ENCODE assay signal across 9 cellular contexts in genomic region chr6:68087399-68088133, GRCh38.
A peak's percentile ranks its signal among the peaks of the same experiment; 100 is the strongest.
DNase-seq lines count a peak whose midpoint lies in the region; ATAC-seq lines count a peak whose summit lies in the region.
"Had no signal": no experiment of that assay in that cellular context is flagged by ENCODE, and none has a peak within 500 bp of the region (broad histone marks: within the 10 kb centered on the region; RNA-seq: fewer than 3 reads in every experiment).

No MANE protein-coding gene starts in this region.

- intact Hi-C loops in activated T-helper 2 cell treated with anti-CD3 and anti-CD28 coated beads, Interferon-gamma antibody, Interleukin-2, Interleukin-4, amounts not matched to agents 10 μg/mL and 5 μg/mL and 100 μg/mL, durations not matched to agents 14 hours and 24 hours and 36 hours (cut with micrococcal nuclease), result no loop called here

- H3K4me3 ChIP-seq in H7 (ENCODE audit: insufficient read depth, low read depth, low read length), result no peak overlapping the region
- H3K4me3 ChIP-seq: HAP-1 had no signal

- no peaks in the 10 kb centered on the region for H3K4me1 Mint-ChIP-seq in naive B cell
- no peaks in the 10 kb centered on the region for H3K4me1 Mint-ChIP-seq in activated T-helper 2 cell treated with anti-CD3 and anti-CD28 coated beads, Interferon-gamma antibody, Interleukin-2, Interleukin-4, amounts not matched to agents 10 μg/mL and 5 μg/mL and 100 μg/mL, durations not matched to agents 14 hours and 24 hours and 36 hours (ENCODE audit: low read depth)

- H3K27ac Mint-ChIP-seq in naive B cell, result peak overlapping the region in 1 of 6 donors; percentile 24
- no peak overlapping the region for H3K27ac Mint-ChIP-seq in activated T-helper 2 cell treated with anti-CD3 and anti-CD28 coated beads, Interferon-gamma antibody, Interleukin-2, Interleukin-4, amounts not matched to agents 10 μg/mL and 5 μg/mL and 100 μg/mL, durations not matched to agents 14 hours and 24 hours and 36 hours

- H3K27me3 ChIP-seq in H7 (ENCODE audit: control insufficient read depth, insufficient read depth, low read length), result no peaks in the 10 kb centered on the region

- ATAC-seq in GM19025 (IDR thresholded peaks at IDR 0.05; ENCODE audit: low read depth, unreplicated experiment) (peak; percentile 66), HG02852 (IDR thresholded peaks at IDR 0.05; ENCODE audit: unreplicated experiment) (peak; percentile 94), naive B cell (ENCODE audit: low read depth in 2 of 2) (peak; percentile 48 to 77)

- peak overlapping the region in 2 of 8 donors; percentile 3 to 6 for H3K4me3 Mint-ChIP-seq in naive B cell
- no peak overlapping the region for H3K4me3 Mint-ChIP-seq in activated T-helper 2 cell treated with anti-CD3 and anti-CD28 coated beads, Interferon-gamma antibody, Interleukin-2, Interleukin-4, amounts not matched to agents 10 μg/mL and 5 μg/mL and 100 μg/mL, durations not matched to agents 14 hours and 24 hours and 36 hours (ENCODE audit: low read depth)

- no peaks in the 10 kb centered on the region for H3K36me3 ChIP-seq in H7 (replicated peaks; ENCODE audit: control insufficient read depth, insufficient read depth, low read length)
- H3K36me3 ChIP-seq: HAP-1 had no signal

- H3K9me3 Mint-ChIP-seq in naive B cell, result peaks cover 0 to 6% (median 0%) of the 10 kb centered on the region in 7 donors
- H3K9me3 Mint-ChIP-seq in activated T-helper 2 cell treated with anti-CD3 and anti-CD28 coated beads, Interferon-gamma antibody, Interleukin-2, Interleukin-4, amounts not matched to agents 10 μg/mL and 5 μg/mL and 100 μg/mL, durations not matched to agents 14 hours and 24 hours and 36 hours, result peaks cover 4% of the 10 kb centered on the region

- peak; percentile 83 for DNase-seq in MV-4-11 (lab: John Stamatoyannopoulos, UW)
- DNase-seq in naive B cell, result peak; percentile 20
- DNase-seq in midbrain (lab: John Stamatoyannopoulos, UW), result no peak
- no peak for DNase-seq in activated T-helper 2 cell treated with anti-CD3 and anti-CD28 coated beads, Interferon-gamma antibody, Interleukin-2, Interleukin-4, amounts not matched to agents 10 μg/mL and 5 μg/mL and 100 μg/mL, durations not matched to agents 14 hours and 24 hours and 36 hours (ENCODE audit: low spot score)
- no peak for DNase-seq in H7
- no peak for DNase-seq in NCI-H128 (lab: John Stamatoyannopoulos, UW; ENCODE audit: unreplicated experiment)

- no peaks in the 10 kb centered on the region for H3K27me3 Mint-ChIP-seq in naive B cell
- H3K27me3 Mint-ChIP-seq in activated T-helper 2 cell treated with anti-CD3 and anti-CD28 coated beads, Interferon-gamma antibody, Interleukin-2, Interleukin-4, amounts not matched to agents 10 μg/mL and 5 μg/mL and 100 μg/mL, durations not matched to agents 14 hours and 24 hours and 36 hours (ENCODE audit: low read depth), result no peaks in the 10 kb centered on the region

- H3K36me3 Mint-ChIP-seq in naive B cell, result no peaks in the 10 kb centered on the region
- H3K36me3 Mint-ChIP-seq in activated T-helper 2 cell treated with anti-CD3 and anti-CD28 coated beads, Interferon-gamma antibody, Interleukin-2, Interleukin-4, amounts not matched to agents 10 μg/mL and 5 μg/mL and 100 μg/mL, durations not matched to agents 14 hours and 24 hours and 36 hours (ENCODE audit: low read depth), result no peaks in the 10 kb centered on the region

Comparison
In these comparisons a context has a peak if more than half of its experiments do, and no peak if none do; other contexts are left out.
1. DNase-seq: peak in MV-4-11 (single experiment) and naive B cell (single experiment); none in midbrain (single experiment), activated T-helper 2 cell treated with anti-CD3 and anti-CD28 coated beads, Interferon-gamma antibody, Interleukin-2, Interleukin-4, amounts not matched to agents 10 μg/mL and 5 μg/mL and 100 μg/mL, durations not matched to agents 14 hours and 24 hours and 36 hours (single experiment), H7 (single experiment) and NCI-H128 (single experiment).
2. Peak in every context shown above with its lines, with median percentiles within 50 percentile points of each other: ATAC-seq.